In the genomic region with DNA sequence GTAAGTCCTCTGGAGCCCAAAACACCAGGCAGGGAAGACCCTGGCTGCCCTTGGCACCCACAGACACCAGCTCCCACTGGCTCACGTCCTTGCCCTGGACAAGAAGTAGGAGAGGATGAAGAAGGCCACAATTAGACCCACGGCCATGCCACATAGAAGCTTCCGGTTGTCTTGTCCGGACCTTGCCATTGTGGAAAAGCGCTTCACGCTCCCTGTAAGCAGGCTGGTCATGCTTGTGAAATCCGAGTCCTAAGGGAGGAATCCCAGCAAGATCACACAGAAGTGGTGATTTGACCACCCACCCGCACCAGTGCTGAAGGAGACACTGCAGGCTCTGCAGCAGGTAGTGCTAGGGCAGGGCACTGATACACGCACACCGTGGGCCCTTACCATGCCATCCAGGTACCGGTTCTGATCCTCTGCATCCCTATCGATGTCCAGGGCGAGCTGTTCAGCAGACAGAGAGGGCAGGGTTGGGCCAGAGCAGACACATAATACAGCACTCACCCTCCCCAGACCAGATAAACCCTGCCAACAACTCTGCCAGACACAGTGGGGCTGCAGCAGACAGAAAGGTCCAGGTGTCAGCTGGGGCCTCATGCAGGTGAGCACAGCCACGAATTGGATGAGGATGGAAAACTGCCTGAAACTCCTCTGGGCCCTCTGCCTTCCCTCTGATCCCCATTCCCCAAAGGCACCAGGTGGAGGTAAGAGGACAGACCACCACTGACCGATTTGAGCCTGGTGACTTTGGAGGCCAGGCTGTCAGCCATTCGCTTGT, we compare ENCODE assay signal across 10 cellular contexts. TPM values are rescaled to one million over a fixed set of nuclear protein-coding genes. Genes with fewer than 3 reads are reported as not detected.
DNase-seq lines count a peak whose midpoint lies in the region; TF ChIP-seq lines count a peak whose summit lies in the region.
"Had no signal": no experiment of that assay in that cellular context is flagged by ENCODE, and none has a peak within 500 bp of the region (broad histone marks: within the 10 kb centered on the region; RNA-seq: fewer than 3 reads in every experiment).

No MANE protein-coding gene starts in this region.

- peaks cover 43 to 64% (median 50%) of the 10 kb centered on the region in 11 experiments for H3K36me3 ChIP-seq in BLaER1 treated with 17β-estradiol and CSF1 and Interleukin-3, amounts not matched to agents 10 nM and 100 nM
- H3K36me3 ChIP-seq in OCI-LY1 (ENCODE audit: insufficient read depth, low read length): peaks cover 40% of the 10 kb centered on the region
- H3K36me3 ChIP-seq in duodenal mucosa (ENCODE audit: control insufficient read depth in 1 of 2, insufficient read depth in 2 of 2, low read length in 2 of 2): peaks cover 18 to 50% of the 10 kb centered on the region in 2 donors

- no peaks in the 10 kb centered on the region for H3F3A ChIP-seq in OCI-LY1 (ENCODE audit: insufficient read depth, low read length)

- H3K4me3 ChIP-seq in BLaER1 treated with 17β-estradiol and CSF1 and Interleukin-3, amounts not matched to agents 10 nM and 100 nM: peak overlapping the region in 9 of 10 experiments; percentile 92 to 100 (median 95); a peak in 15 of 20 replicates
- no peak overlapping the region for H3K4me3 ChIP-seq in OCI-LY1 (ENCODE audit: low read depth, low read length, poor library complexity, severe bottlenecking)
- peak overlapping the region; percentile 82 to 96 for H3K4me3 ChIP-seq in duodenal mucosa (ENCODE audit: low read depth in 1 of 2, low read length in 2 of 2)

- H3K4me1 ChIP-seq in BLaER1 treated with 17β-estradiol and CSF1 and Interleukin-3, amounts not matched to agents 10 nM and 100 nM: peaks cover 38 to 71% (median 65%) of the 10 kb centered on the region in 10 experiments
- H3K4me1 ChIP-seq in OCI-LY1 (ENCODE audit: insufficient read depth, low read length, severe bottlenecking) (peaks cover 25% of the 10 kb centered on the region), duodenal mucosa (ENCODE audit: control insufficient read depth in 1 of 2, insufficient read depth in 2 of 2, low read length in 2 of 2) (peaks cover 36 to 56% of the 10 kb centered on the region in 2 donors)

- no peaks in the 10 kb centered on the region for H3K9me3 ChIP-seq in BLaER1 treated with 17β-estradiol and CSF1 and Interleukin-3, amounts not matched to agents 10 nM and 100 nM (replicated peaks in 1 of 11)
- H3K9me3 ChIP-seq in OCI-LY1 (ENCODE audit: low read length) (no peaks in the 10 kb centered on the region), duodenal mucosa (ENCODE audit: control insufficient read depth in 1 of 2, low read length in 2 of 2) (no peaks in the 10 kb centered on the region)

- no peak for TF ChIP-seq CTCF in OCI-LY1 (IDR thresholded peaks at IDR 0.05; ENCODE audit: low read length)
- no peak for TF ChIP-seq CTCF in neural crest cell (conservative IDR thresholded peaks at IDR 0.05)

- DNase-seq in neural crest cell (ENCODE audit: low read depth, low spot score): no peak
- no peak for DNase-seq in NCI-H146 treated with DMSO at 0.1 percent for 48 hours (lab: John Stamatoyannopoulos, UW; ENCODE audit: unreplicated experiment)
- no peak for DNase-seq in HuH-7.5 (ENCODE audit: low spot score)
- DNase-seq in T1000 (lab: John Stamatoyannopoulos, UW): no peak
- DNase-seq in dedifferentiated amniotic fluid mesenchymal stem cell (ENCODE audit: extremely low spot score): no peak
- DNase-seq: NCI-H1694, retina had no signal

- peak overlapping the region in 2 of 11 experiments; percentile 91 to 100; a peak in 3 of 22 replicates for H3K27ac ChIP-seq in BLaER1 treated with 17β-estradiol and CSF1 and Interleukin-3, amounts not matched to agents 10 nM and 100 nM
- H3K27ac ChIP-seq in OCI-LY1 (ENCODE audit: low read depth, low read length, poor library complexity, severe bottlenecking): no peak overlapping the region
- no peak overlapping the region for H3K27ac ChIP-seq in duodenal mucosa (ENCODE audit: low read depth, low read length)

- H3K36me3 Mint-ChIP-seq in neural crest cell (ENCODE audit: low read depth): peaks cover 3% of the 10 kb centered on the region

- H3K4me1 Mint-ChIP-seq in neural crest cell: peaks cover 28% of the 10 kb centered on the region

- H4K20me1 ChIP-seq in BLaER1 treated with 17β-estradiol and CSF1 and Interleukin-3, amounts not matched to agents 10 nM and 100 nM: peaks cover 47 to 80% (median 69%) of the 10 kb centered on the region in 11 experiments; a peak in 20 of 22 replicates
- H4K20me1 ChIP-seq in OCI-LY1 (ENCODE audit: insufficient read depth, low read length): no peaks in the 10 kb centered on the region

- H3K27me3 Mint-ChIP-seq in neural crest cell (ENCODE audit: low read depth): peaks cover 4% of the 10 kb centered on the region

- no peak overlapping the region for H3K27ac Mint-ChIP-seq in neural crest cell (ENCODE audit: unreplicated experiment)

- H2AFZ ChIP-seq in OCI-LY1 (ENCODE audit: low read length): no peak overlapping the region

- H3K79me2 ChIP-seq in OCI-LY1 (ENCODE audit: insufficient read depth, low read length): no peaks in the 10 kb centered on the region

- no peaks in the 10 kb centered on the region for H3K9me2 ChIP-seq in OCI-LY1 (ENCODE audit: low read depth, low read length)

- H3K4me3 Mint-ChIP-seq in neural crest cell: peak overlapping the region; percentile 94

- H3K27me3 ChIP-seq in BLaER1 treated with 17β-estradiol and CSF1 and Interleukin-3, amounts not matched to agents 10 nM and 100 nM: no peaks in the 10 kb centered on the region
- H3K27me3 ChIP-seq in OCI-LY1 (ENCODE audit: insufficient read depth, low read length): no peaks in the 10 kb centered on the region
- H3K27me3 ChIP-seq in duodenal mucosa (ENCODE audit: control insufficient read depth in 1 of 2, insufficient read depth in 2 of 2, low read length in 2 of 2): no peaks in the 10 kb centered on the region

- H3K9me3 Mint-ChIP-seq in neural crest cell: no peaks in the 10 kb centered on the region

- peak overlapping the region; percentile 91 to 99 (median 98) for H3K9ac ChIP-seq in BLaER1 treated with 17β-estradiol and CSF1 and Interleukin-3, amounts not matched to agents 10 nM and 100 nM
- H3K9ac ChIP-seq in OCI-LY1 (ENCODE audit: low read length): peak overlapping the region; percentile 90; the same call in 1 of the 2 replicates
- H3K9ac ChIP-seq in duodenal mucosa (ENCODE audit: low read depth in 1 of 2, low read length in 2 of 2): peak overlapping the region; percentile 95 to 97

- peak overlapping the region; percentile 93 to 100 (median 98) for H3K4me2 ChIP-seq in BLaER1 treated with 17β-estradiol and CSF1 and Interleukin-3, amounts not matched to agents 10 nM and 100 nM
- H3K4me2 ChIP-seq in OCI-LY1 (ENCODE audit: low read length): peak overlapping the region; percentile 68; the same call in 1 of the 2 replicates

RNA-seq across cellular contexts. Expression of a gene that starts 1.8 kb away (rescaled TPM):
- 41.3 and 44.3 TPM in 2 replicates for total RNA-seq in neural crest cell

RNA-seq across cellular contexts. Expression of a gene that starts 2.1 kb away (rescaled TPM):
- total RNA-seq in neural crest cell: 115 and 122 TPM in 2 replicates

RNA-seq across cellular contexts. Expression of a gene that starts 12.5 kb away (rescaled TPM):
- total RNA-seq in neural crest cell: not detected in 2 replicates

RNA-seq across cellular contexts. Expression of a gene that starts 30.7 kb away (rescaled TPM):
- 23.3 and 24.0 TPM in 2 replicates for total RNA-seq in neural crest cell

RNA-seq across cellular contexts. Expression of a gene that starts 31.4 kb away (rescaled TPM):
- 136 and 146 TPM in 2 replicates for total RNA-seq in neural crest cell
